In the genomic region with DNA sequence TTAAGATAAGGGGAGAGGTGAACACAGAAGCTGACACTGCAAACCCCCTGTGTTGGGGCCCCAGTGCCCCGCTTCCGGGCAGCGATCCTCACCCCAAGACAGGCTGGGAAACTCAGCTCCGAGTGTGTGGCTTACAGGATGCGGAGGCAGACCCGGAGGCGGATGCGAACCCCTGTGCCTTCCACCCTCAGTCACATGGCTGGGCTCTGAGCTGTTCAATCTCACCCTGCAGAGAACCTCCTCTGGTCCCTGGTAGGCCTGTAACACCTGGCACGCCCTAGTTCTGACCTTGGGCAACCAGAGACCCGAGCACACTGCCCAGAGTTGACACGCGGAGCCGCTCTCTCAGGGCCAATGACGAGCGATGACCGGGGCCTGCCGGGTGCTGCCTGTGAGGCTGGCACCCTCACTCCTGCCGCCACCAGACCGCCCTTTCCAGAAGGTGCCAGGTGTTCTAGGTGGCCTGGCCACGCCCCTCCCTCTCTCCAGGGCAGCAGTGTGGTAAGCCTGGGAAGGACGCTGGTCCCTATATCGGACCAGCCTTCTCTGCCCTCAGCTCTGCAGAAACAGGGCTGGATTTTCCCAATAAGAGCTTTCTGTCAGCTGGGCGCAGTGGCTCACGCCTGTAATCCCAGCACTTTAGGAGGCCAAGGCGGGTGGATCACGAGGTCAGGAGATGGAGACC, we compare ENCODE assay signal across 1 cellular context.
TF ChIP-seq lines count a peak whose summit lies in the region.

No MANE protein-coding gene starts in this region.

TF ChIP-seq in GM23338, 12 proteins besides CTCF, POLR2A, EP300 and RAD21 (continued from another document):
- TF ChIP-seq, protein P1, sequence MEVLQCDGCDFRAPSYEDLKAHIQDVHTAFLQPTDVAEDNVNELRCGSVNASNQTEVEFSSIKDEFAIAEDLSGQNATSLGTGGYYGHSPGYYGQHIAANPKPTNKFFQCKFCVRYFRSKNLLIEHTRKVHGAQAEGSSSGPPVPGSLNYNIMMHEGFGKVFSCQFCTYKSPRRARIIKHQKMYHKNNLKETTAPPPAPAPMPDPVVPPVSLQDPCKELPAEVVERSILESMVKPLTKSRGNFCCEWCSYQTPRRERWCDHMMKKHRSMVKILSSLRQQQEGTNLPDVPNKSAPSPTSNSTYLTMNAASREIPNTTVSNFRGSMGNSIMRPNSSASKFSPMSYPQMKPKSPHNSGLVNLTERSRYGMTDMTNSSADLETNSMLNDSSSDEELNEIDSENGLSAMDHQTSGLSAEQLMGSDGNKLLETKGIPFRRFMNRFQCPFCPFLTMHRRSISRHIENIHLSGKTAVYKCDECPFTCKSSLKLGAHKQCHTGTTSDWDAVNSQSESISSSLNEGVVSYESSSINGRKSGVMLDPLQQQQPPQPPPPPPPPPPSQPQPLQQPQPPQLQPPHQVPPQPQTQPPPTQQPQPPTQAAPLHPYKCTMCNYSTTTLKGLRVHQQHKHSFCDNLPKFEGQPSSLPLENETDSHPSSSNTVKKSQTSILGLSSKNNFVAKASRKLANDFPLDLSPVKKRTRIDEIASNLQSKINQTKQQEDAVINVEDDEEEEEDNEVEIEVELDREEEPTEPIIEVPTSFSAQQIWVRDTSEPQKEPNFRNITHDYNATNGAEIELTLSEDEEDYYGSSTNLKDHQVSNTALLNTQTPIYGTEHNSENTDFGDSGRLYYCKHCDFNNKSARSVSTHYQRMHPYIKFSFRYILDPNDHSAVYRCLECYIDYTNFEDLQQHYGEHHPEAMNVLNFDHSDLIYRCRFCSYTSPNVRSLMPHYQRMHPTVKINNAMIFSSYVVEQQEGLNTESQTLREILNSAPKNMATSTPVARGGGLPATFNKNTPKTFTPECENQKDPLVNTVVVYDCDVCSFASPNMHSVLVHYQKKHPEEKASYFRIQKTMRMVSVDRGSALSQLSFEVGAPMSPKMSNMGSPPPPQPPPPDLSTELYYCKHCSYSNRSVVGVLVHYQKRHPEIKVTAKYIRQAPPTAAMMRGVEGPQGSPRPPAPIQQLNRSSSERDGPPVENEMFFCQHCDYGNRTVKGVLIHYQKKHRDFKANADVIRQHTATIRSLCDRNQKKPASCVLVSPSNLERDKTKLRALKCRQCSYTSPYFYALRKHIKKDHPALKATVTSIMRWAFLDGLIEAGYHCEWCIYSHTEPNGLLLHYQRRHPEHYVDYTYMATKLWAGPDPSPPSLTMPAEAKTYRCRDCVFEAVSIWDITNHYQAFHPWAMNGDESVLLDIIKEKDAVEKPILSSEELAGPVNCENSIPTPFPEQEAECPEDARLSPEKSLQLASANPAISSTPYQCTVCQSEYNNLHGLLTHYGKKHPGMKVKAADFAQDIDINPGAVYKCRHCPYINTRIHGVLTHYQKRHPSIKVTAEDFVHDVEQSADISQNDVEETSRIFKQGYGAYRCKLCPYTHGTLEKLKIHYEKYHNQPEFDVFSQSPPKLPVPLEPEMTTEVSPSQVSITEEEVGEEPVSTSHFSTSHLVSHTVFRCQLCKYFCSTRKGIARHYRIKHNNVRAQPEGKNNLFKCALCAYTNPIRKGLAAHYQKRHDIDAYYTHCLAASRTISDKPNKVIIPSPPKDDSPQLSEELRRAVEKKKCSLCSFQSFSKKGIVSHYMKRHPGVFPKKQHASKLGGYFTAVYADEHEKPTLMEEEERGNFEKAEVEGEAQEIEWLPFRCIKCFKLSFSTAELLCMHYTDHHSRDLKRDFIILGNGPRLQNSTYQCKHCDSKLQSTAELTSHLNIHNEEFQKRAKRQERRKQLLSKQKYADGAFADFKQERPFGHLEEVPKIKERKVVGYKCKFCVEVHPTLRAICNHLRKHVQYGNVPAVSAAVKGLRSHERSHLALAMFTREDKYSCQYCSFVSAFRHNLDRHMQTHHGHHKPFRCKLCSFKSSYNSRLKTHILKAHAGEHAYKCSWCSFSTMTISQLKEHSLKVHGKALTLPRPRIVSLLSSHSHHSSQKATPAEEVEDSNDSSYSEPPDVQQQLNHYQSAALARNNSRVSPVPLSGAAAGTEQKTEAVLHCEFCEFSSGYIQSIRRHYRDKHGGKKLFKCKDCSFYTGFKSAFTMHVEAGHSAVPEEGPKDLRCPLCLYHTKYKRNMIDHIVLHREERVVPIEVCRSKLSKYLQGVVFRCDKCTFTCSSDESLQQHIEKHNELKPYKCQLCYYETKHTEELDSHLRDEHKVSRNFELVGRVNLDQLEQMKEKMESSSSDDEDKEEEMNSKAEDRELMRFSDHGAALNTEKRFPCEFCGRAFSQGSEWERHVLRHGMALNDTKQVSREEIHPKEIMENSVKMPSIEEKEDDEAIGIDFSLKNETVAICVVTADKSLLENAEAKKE (CRISPR knock-in tag; IDR thresholded peaks at IDR 0.05) = no peak
- TF ChIP-seq CREB1 (CRISPR knock-in tag; IDR thresholded peaks at IDR 0.05; ENCODE audit: low read depth) = no peak
- TF ChIP-seq STAT1 (IDR thresholded peaks at IDR 0.05; ENCODE audit: unreplicated experiment) = no peak
- TF ChIP-seq EZH2phosphoT487 (IDR thresholded peaks at IDR 0.05; ENCODE audit: unreplicated experiment) = no peak
- TF ChIP-seq EZH2 (IDR thresholded peaks at IDR 0.05; ENCODE audit: low read depth, unreplicated experiment) = no peak
- TF ChIP-seq, protein P2, sequence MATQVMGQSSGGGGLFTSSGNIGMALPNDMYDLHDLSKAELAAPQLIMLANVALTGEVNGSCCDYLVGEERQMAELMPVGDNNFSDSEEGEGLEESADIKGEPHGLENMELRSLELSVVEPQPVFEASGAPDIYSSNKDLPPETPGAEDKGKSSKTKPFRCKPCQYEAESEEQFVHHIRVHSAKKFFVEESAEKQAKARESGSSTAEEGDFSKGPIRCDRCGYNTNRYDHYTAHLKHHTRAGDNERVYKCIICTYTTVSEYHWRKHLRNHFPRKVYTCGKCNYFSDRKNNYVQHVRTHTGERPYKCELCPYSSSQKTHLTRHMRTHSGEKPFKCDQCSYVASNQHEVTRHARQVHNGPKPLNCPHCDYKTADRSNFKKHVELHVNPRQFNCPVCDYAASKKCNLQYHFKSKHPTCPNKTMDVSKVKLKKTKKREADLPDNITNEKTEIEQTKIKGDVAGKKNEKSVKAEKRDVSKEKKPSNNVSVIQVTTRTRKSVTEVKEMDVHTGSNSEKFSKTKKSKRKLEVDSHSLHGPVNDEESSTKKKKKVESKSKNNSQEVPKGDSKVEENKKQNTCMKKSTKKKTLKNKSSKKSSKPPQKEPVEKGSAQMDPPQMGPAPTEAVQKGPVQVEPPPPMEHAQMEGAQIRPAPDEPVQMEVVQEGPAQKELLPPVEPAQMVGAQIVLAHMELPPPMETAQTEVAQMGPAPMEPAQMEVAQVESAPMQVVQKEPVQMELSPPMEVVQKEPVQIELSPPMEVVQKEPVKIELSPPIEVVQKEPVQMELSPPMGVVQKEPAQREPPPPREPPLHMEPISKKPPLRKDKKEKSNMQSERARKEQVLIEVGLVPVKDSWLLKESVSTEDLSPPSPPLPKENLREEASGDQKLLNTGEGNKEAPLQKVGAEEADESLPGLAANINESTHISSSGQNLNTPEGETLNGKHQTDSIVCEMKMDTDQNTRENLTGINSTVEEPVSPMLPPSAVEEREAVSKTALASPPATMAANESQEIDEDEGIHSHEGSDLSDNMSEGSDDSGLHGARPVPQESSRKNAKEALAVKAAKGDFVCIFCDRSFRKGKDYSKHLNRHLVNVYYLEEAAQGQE (IDR thresholded peaks at IDR 0.05; ENCODE audit: unreplicated experiment) = no peak
- no peak for TF ChIP-seq NANOG (IDR thresholded peaks at IDR 0.05; ENCODE audit: borderline replicate concordance)
- TF ChIP-seq JUNB (IDR thresholded peaks at IDR 0.05; ENCODE audit: unreplicated experiment) = no peak
